Comparison of ENCODE assay signal across 8 cellular contexts in the genomic region with DNA sequence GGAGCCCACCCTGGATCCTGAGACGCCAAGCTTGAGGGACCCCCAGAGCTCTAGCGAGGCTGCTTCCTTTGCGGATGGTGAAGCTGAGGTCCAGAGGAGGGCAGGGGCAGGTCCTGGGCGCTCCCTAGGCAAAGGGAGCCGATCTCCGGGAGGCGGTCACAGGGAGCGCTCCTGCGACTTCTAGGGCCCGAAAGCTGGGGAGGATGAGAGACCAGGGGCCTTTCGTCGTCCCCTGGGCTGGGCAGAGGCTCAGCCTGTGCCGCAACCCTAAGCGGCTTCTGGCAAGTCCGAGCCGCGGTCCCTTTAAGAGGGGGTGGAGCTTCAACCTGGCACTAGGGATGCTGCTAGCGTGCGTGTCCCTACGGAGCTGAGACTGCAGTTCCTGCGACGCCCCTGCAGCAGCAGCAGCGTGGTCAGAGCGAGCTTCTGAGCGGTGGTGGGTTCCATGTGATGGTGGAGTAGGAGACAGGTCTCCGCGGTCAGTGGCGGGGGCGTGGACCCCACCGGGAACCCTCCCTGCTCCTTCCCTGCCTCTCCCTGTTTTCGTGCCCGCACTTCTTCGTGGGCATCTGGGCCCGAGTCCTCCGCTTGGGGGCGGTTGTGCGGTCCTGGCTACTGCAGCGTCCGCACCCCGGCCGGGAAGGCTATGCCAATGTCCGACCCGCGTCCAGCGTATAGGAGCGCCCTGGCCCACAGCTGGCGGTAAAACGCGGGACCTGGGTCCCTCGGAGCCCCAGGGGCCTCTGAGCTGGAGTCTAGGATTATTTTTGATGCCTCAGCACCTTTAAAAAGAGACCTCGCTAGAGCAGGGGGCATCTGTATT.
DNase-seq lines count a peak whose midpoint lies in the region; ATAC-seq and TF ChIP-seq lines count a peak whose summit lies in the region.

No MANE protein-coding gene starts in this region.

- peak; percentile 55 for DNase-seq in BJ (ENCODE audit: low read depth)
- DNase-seq in GM19238 (ENCODE audit: insufficient read length, low spot score) = peak; percentile 75
- DNase-seq in NCI-H69 (lab: John Stamatoyannopoulos, UW) = peak; percentile 89
- DNase-seq in activated CD8-positive, alpha-beta T cell treated with anti-CD3 and anti-CD28 coated beads, Interleukin-2, amount 10 ng/mL, durations not matched to agents 7 days and 5 days = peak; percentile 83
- peak; percentile 68 for DNase-seq in effector CD4-positive, alpha-beta T cell
- DNase-seq in lung microvascular endothelial cell (ENCODE audit: low read depth in 2 of 2) = peak; percentile 95
- DNase-seq in stimulated activated CD4-positive, alpha-beta T cell treated with anti-CD3 and anti-CD28 coated beads, TNF-alpha, amount 100 ng/mL, for 48 hours (ENCODE audit: low read depth in 3 of 3) = peak; percentile 61 to 72 (median 61)

- H3K27me3 Mint-ChIP-seq in activated CD8-positive, alpha-beta T cell treated with anti-CD3 and anti-CD28 coated beads, Interleukin-2, amount 10 ng/mL, durations not matched to agents 7 days and 5 days (ENCODE audit: low read depth) = peaks cover 7% of the 10 kb centered on the region

- H3K27ac Mint-ChIP-seq in activated CD8-positive, alpha-beta T cell treated with anti-CD3 and anti-CD28 coated beads, Interleukin-2, amount 10 ng/mL, durations not matched to agents 7 days and 5 days = peak overlapping the region; percentile 78

- POLR2A ChIA-PET in BJ (lab: Charles Lee) = interaction anchor here (0.6 kb wide), 1 partner anchor 265 kb away, joined by 3 read pairs; no protein-coding TSS in a partner anchor
- POLR2A ChIA-PET in activated CD8-positive, alpha-beta T cell treated with anti-CD3 and anti-CD28 coated beads, Interleukin-2, amount 10 ng/mL, durations not matched to agents 7 days and 5 days (lab: Charles Lee) = interaction anchor here (0.7 kb wide), 1 partner anchor 8 kb away, joined by 3 read pairs; no protein-coding TSS in a partner anchor

- H3K4me3 Mint-ChIP-seq in activated CD8-positive, alpha-beta T cell treated with anti-CD3 and anti-CD28 coated beads, Interleukin-2, amount 10 ng/mL, durations not matched to agents 7 days and 5 days = peak overlapping the region; percentile 81

- no peaks in the 10 kb centered on the region for H3K36me3 ChIP-seq in BJ (ENCODE audit: control insufficient read depth, insufficient read depth, low read length)

- CTCF ChIA-PET in BJ (lab: Yijun Ruan, JAX) = interaction anchor here (1.6 to 3.0 kb wide), 4 partner anchors 10 to 190 kb away, joined by 4 to 28 read pairs (median 14); partner anchors contain the start of gene MZT2A
- CTCF ChIA-PET in activated CD8-positive, alpha-beta T cell treated with anti-CD3 and anti-CD28 coated beads, Interleukin-2, amount 10 ng/mL, durations not matched to agents 7 days and 5 days (lab: Charles Lee) = interaction anchor here (1.3 to 2.6 kb wide), 4 partner anchors 9 to 528 kb away, joined by 3 to 38 read pairs (median 8); no protein-coding TSS in a partner anchor

- H3K27me3 ChIP-seq in BJ (ENCODE audit: control insufficient read depth, insufficient read depth, low read length) = no peaks in the 10 kb centered on the region

- peak overlapping the region; percentile 75 for H3K4me3 ChIP-seq in BJ (ENCODE audit: low read depth, low read length)

- no peaks in the 10 kb centered on the region for H3K36me3 Mint-ChIP-seq in activated CD8-positive, alpha-beta T cell treated with anti-CD3 and anti-CD28 coated beads, Interleukin-2, amount 10 ng/mL, durations not matched to agents 7 days and 5 days (ENCODE audit: low read depth)

- peak; percentile 48 for TF ChIP-seq CTCF in BJ (IDR thresholded peaks at IDR 0.05; ENCODE audit: insufficient read depth, low read depth, low read length)

- peak; percentile 99 for ATAC-seq in HG03432 (IDR thresholded peaks at IDR 0.05; ENCODE audit: unreplicated experiment)
- peak; percentile 100 for ATAC-seq in activated CD8-positive, alpha-beta T cell treated with anti-CD3 and anti-CD28 coated beads, Interleukin-2, amount 10 ng/mL, durations not matched to agents 7 days and 5 days

- H3K4me1 Mint-ChIP-seq in activated CD8-positive, alpha-beta T cell treated with anti-CD3 and anti-CD28 coated beads, Interleukin-2, amount 10 ng/mL, durations not matched to agents 7 days and 5 days (ENCODE audit: low read depth) = peaks cover 39% of the 10 kb centered on the region

- H3K9me3 Mint-ChIP-seq in activated CD8-positive, alpha-beta T cell treated with anti-CD3 and anti-CD28 coated beads, Interleukin-2, amount 10 ng/mL, durations not matched to agents 7 days and 5 days (ENCODE audit: insufficient read depth) = no peaks in the 10 kb centered on the region

Comparison
In these comparisons a context has a peak if more than half of its experiments do, and no peak if none do; other contexts are left out.
1. Peak in every context shown above with its lines: DNase-seq, ATAC-seq and H3K4me3 ChIP-seq.